ENCODE assay signal across 6 cellular contexts in genomic region chr1:103616994-103617477, GRCh38. TPM values are rescaled to one million over a fixed set of nuclear protein-coding genes. Genes with fewer than 3 reads are reported as not detected.
"Had no signal": no experiment of that assay in that cellular context is flagged by ENCODE, and none has a peak within 500 bp of the region (broad histone marks: within the 10 kb centered on the region; RNA-seq: fewer than 3 reads in every experiment).

AMY2A (plus strand) TSS chr1:103617427; CDS start chr1:103617441, 14 bp downstream.

RNA-seq across cellular contexts. Expression of gene AMY2A, which starts in this region (rescaled TPM):
- total RNA-seq: HepG2, HT-29, HT1080, IMR-90 had no signal
- polyA plus RNA-seq: HepG2, IgD-negative memory B cell, IMR-90, K562 had no signal
